ENCODE assay signal across 8 cellular contexts in genomic region chrX:136251042-136251991, GRCh38. TPM values are rescaled to one million over a fixed set of nuclear protein-coding genes. Genes with fewer than 3 reads are reported as not detected.
DNase-seq lines count a peak whose midpoint lies in the region; ATAC-seq and TF ChIP-seq lines count a peak whose summit lies in the region.

TSS of gene MAP7D3 (minus strand) at chrX:136251400. CDS start at chrX:136251358, 42 bp downstream.

- H3K36me3 ChIP-seq in CD8-positive, alpha-beta T cell (ENCODE audit: insufficient read depth, low read length): no peaks in the 10 kb centered on the region
- H3K36me3 ChIP-seq in ovary (no peaks in the 10 kb centered on the region), tibial nerve (no peaks in the 10 kb centered on the region)

- intact Hi-C loops in CD8-positive, alpha-beta T cell (cut with DNase I, micrococcal nuclease): loop anchor here (1.0 to 10.0 kb wide), 3 partner anchors 243 to 663 kb away; partner anchors contain the start of gene HTATSF1 (in 2 of the 2)
- intact Hi-C loops in ovary (cut with DNase I): no loop called here

- POLR2A ChIA-PET in CD8-positive, alpha-beta T cell (lab: Charles Lee): no interaction called here

- peaks cover 11% of the 10 kb centered on the region for H3K4me1 ChIP-seq in CD8-positive, alpha-beta T cell (ENCODE audit: insufficient read depth, low read length)
- no peaks in the 10 kb centered on the region for H3K4me1 ChIP-seq in ovary (ENCODE audit: insufficient read depth)
- peaks cover 0 to 8% (median 0%) of the 10 kb centered on the region in 4 donors for H3K4me1 ChIP-seq in tibial nerve

- no peaks in the 10 kb centered on the region for H3K9me3 ChIP-seq in CD8-positive, alpha-beta T cell (ENCODE audit: low read length)
- H3K9me3 ChIP-seq in ovary (no peaks in the 10 kb centered on the region), tibial nerve (no peaks in the 10 kb centered on the region)

- CTCF ChIA-PET in CD8-positive, alpha-beta T cell (lab: Charles Lee): interaction anchor here (1.2 kb wide), 1 partner anchor 223 kb away, joined by 3 read pairs; no protein-coding TSS in a partner anchor

- H3K4me1 Mint-ChIP-seq in CD8-positive, alpha-beta T cell (ENCODE audit: low read depth): peaks cover 13% of the 10 kb centered on the region

- no peaks in the 10 kb centered on the region for H3K27me3 Mint-ChIP-seq in CD8-positive, alpha-beta T cell (ENCODE audit: low read depth)

- peak within 1 kb of the TSS; percentile 84 for H3K27ac Mint-ChIP-seq in CD8-positive, alpha-beta T cell

- WGBS in ovary, 3 donors: 26 to 31% (median 31%) methylated on average over 17 to 73 of the region's 73 CpGs
- WGBS in tibial nerve, 2 donors: 22 to 27% methylated on average over 5 to 58 of the region's 73 CpGs

- TF ChIP-seq POLR2A in Raji (IDR thresholded peaks at IDR 0.05; ENCODE audit: insufficient read depth, low read depth, low read length) (peak; percentile 71), ovary (IDR thresholded peaks at IDR 0.05) (no peak), tibial nerve (IDR thresholded peaks at IDR 0.05) (peak in 1 of 2 donors; percentile 61)

- peaks cover 6% of the 10 kb centered on the region for H3K36me3 Mint-ChIP-seq in CD8-positive, alpha-beta T cell

- peak within 1 kb of the TSS; percentile 37 for H3K27ac ChIP-seq in CD8-positive, alpha-beta T cell (ENCODE audit: low read depth, low read length)
- peak within 1 kb of the TSS; percentile 77 to 88 for H3K27ac ChIP-seq in ovary
- H3K27ac ChIP-seq in tibial nerve: peak within 1 kb of the TSS; percentile 40 to 91 (median 84)

- TF ChIP-seq EP300 in ovary (IDR thresholded peaks at IDR 0.05): no peak
- TF ChIP-seq EP300 in tibial nerve (IDR thresholded peaks at IDR 0.05): peak in 1 of 2 donors; percentile 68

- DNase-seq in CD8-positive, alpha-beta T cell: peak; percentile 27 to 78 (median 63)
- DNase-seq in activated gamma-delta T cell treated with anti-CD3 and anti-CD28 coated beads, Interleukin-2, amount 50 U/mL, for 16 hours (ENCODE audit: low read depth): peak; percentile 42
- DNase-seq in globus pallidus (ENCODE audit: low spot score): peak; percentile 42
- DNase-seq in ovary: peak; percentile 52 to 71 (median 64)
- peak; percentile 26 to 32 for DNase-seq in tibial nerve (ENCODE audit: low spot score in 2 of 2)

- no peaks in the 10 kb centered on the region for H3K9me3 Mint-ChIP-seq in CD8-positive, alpha-beta T cell

- peak within 1 kb of the TSS; percentile 92 for H3K4me3 Mint-ChIP-seq in CD8-positive, alpha-beta T cell

- no peak for TF ChIP-seq CTCF in CD8-positive, alpha-beta T cell (IDR thresholded peaks at IDR 0.05)
- TF ChIP-seq CTCF in ovary (IDR thresholded peaks at IDR 0.05) (no peak), tibial nerve (IDR thresholded peaks at IDR 0.05) (no peak)

- H3K27me3 ChIP-seq in CD8-positive, alpha-beta T cell (ENCODE audit: insufficient read depth, low read length): no peaks in the 10 kb centered on the region
- no peaks in the 10 kb centered on the region for H3K27me3 ChIP-seq in ovary
- H3K27me3 ChIP-seq in tibial nerve: peaks cover 0 to 28% of the 10 kb centered on the region in 2 donors

- peak; percentile 91 for ATAC-seq in CD8-positive, alpha-beta T cell
- ATAC-seq in GM19395 (IDR thresholded peaks at IDR 0.05; ENCODE audit: unreplicated experiment) (peak; percentile 81), HG03521 (IDR thresholded peaks at IDR 0.05; ENCODE audit: unreplicated experiment) (peak; percentile 86)

- peak within 1 kb of the TSS; percentile 71 for H3K4me3 ChIP-seq in CD8-positive, alpha-beta T cell (ENCODE audit: low read depth, low read length)
- H3K4me3 ChIP-seq in ovary (peak within 1 kb of the TSS; percentile 82), tibial nerve (peak within 1 kb of the TSS; percentile 44 to 89 (median 75))

RNA-seq across cellular contexts. Expression of gene MAP7D3, which starts in this region (rescaled TPM):
- 1 to 10 TPM; 3.6 TPM for total RNA-seq in CD8-positive, alpha-beta T cell
- 10 to 100 TPM; 19.6 to 42.3 (median 29.3) TPM for total RNA-seq in ovary
- 10 to 100 TPM; 11.6 to 30.8 TPM for polyA plus RNA-seq in ovary
- total RNA-seq in tibial nerve: 10 to 100 TPM; 19.7 to 32.7 (median 22.8) TPM

Comparison
In these comparisons a context has a peak if more than half of its experiments do, and no peak if none do; other contexts are left out.
1. Peak in every context shown above with its lines: DNase-seq, ATAC-seq, H3K4me3 ChIP-seq and H3K27ac ChIP-seq.
2. RNA of gene MAP7D3 (total RNA-seq): 19.6 to 42.3 TPM in ovary and 19.7 to 32.7 TPM in tibial nerve; 3.6 TPM in CD8-positive, alpha-beta T cell; every median in the first group is over 4 times any median in the second.
3. intact Hi-C loops: an anchor here in CD8-positive, alpha-beta T cell (1.0 to 10.0 kb wide); none called in ovary.